In genomic region chr17:77245162-77245926, GRCh38 we compare ENCODE assay signal across 12 cellular contexts.
DNase-seq lines count a peak whose midpoint lies in the region; ATAC-seq lines count a peak whose summit lies in the region.
"Had no signal": no experiment of that assay in that cellular context is flagged by ENCODE, and none has a peak within 500 bp of the region (broad histone marks: within the 10 kb centered on the region; RNA-seq: fewer than 3 reads in every experiment).

No MANE protein-coding gene starts in this region.

- no peak overlapping the region for H3K27ac Mint-ChIP-seq in activated naive CD8-positive, alpha-beta T cell
- H3K27ac Mint-ChIP-seq in activated naive CD8-positive, alpha-beta T cell treated with anti-CD3 and anti-CD28 coated beads for 36 hours: no peak overlapping the region
- H3K27ac Mint-ChIP-seq in stimulated activated naive B cell treated with anti-CD40 and anti-IgM and Interleukin-4, amounts not matched to agents 10 μg/mL and 1 μg/mL and 100 μg/mL, for 72 hours: peak overlapping the region; percentile 96
- H3K27ac Mint-ChIP-seq: WTC11 had no signal

- H3K9me3 Mint-ChIP-seq in activated naive CD8-positive, alpha-beta T cell (ENCODE audit: low read depth): no peaks in the 10 kb centered on the region
- no peaks in the 10 kb centered on the region for H3K9me3 Mint-ChIP-seq in activated naive CD8-positive, alpha-beta T cell treated with anti-CD3 and anti-CD28 coated beads for 36 hours
- no peaks in the 10 kb centered on the region for H3K9me3 Mint-ChIP-seq in stimulated activated naive B cell treated with anti-CD40 and anti-IgM and Interleukin-4, amounts not matched to agents 10 μg/mL and 1 μg/mL and 100 μg/mL, for 72 hours
- H3K9me3 Mint-ChIP-seq: WTC11 had no signal

- DNase-seq in activated naive CD8-positive, alpha-beta T cell treated with anti-CD3 and anti-CD28 coated beads for 36 hours: no peak
- peak; percentile 69 for DNase-seq in stimulated activated naive B cell treated with anti-CD40 and anti-IgM and Interleukin-4, amounts not matched to agents 10 μg/mL and 1 μg/mL and 100 μg/mL, for 72 hours
- no peak for DNase-seq in left cardiac atrium
- no peak for DNase-seq in NCI-H345 treated with DMSO at 0.1 percent for 48 hours (lab: John Stamatoyannopoulos, UW; ENCODE audit: unreplicated experiment)
- DNase-seq: NCI-H510A, SHP77, testis had no signal

- no peaks in the 10 kb centered on the region for H3K36me3 Mint-ChIP-seq in activated naive CD8-positive, alpha-beta T cell
- H3K36me3 Mint-ChIP-seq in activated naive CD8-positive, alpha-beta T cell treated with anti-CD3 and anti-CD28 coated beads for 36 hours: no peaks in the 10 kb centered on the region
- H3K36me3 Mint-ChIP-seq in stimulated activated naive B cell treated with anti-CD40 and anti-IgM and Interleukin-4, amounts not matched to agents 10 μg/mL and 1 μg/mL and 100 μg/mL, for 72 hours: peaks cover 0 to 2% of the 10 kb centered on the region in 2 donors
- H3K36me3 Mint-ChIP-seq: WTC11 had no signal

- intact Hi-C loops in left cardiac atrium (cut with DNase I): loop anchor here in 1 of 2 donors (5.0 kb wide), 1 partner anchor 33 kb away; no protein-coding TSS in a partner anchor

- H3K27me3 Mint-ChIP-seq in activated naive CD8-positive, alpha-beta T cell: peaks cover 5% of the 10 kb centered on the region
- H3K27me3 Mint-ChIP-seq in activated naive CD8-positive, alpha-beta T cell treated with anti-CD3 and anti-CD28 coated beads for 36 hours: peaks cover 21% of the 10 kb centered on the region
- H3K27me3 Mint-ChIP-seq in stimulated activated naive B cell treated with anti-CD40 and anti-IgM and Interleukin-4, amounts not matched to agents 10 μg/mL and 1 μg/mL and 100 μg/mL, for 72 hours: peaks cover 25 to 35% of the 10 kb centered on the region in 2 donors

- peak overlapping the region; percentile 17 for H3K4me3 Mint-ChIP-seq in activated naive CD8-positive, alpha-beta T cell
- no peak overlapping the region for H3K4me3 Mint-ChIP-seq in activated naive CD8-positive, alpha-beta T cell treated with anti-CD3 and anti-CD28 coated beads for 36 hours
- H3K4me3 Mint-ChIP-seq in stimulated activated naive B cell treated with anti-CD40 and anti-IgM and Interleukin-4, amounts not matched to agents 10 μg/mL and 1 μg/mL and 100 μg/mL, for 72 hours: peak overlapping the region; percentile 56 to 61

- H3K4me1 Mint-ChIP-seq in activated naive CD8-positive, alpha-beta T cell (ENCODE audit: low read depth): peaks cover 2% of the 10 kb centered on the region
- peaks cover 2% of the 10 kb centered on the region for H3K4me1 Mint-ChIP-seq in activated naive CD8-positive, alpha-beta T cell treated with anti-CD3 and anti-CD28 coated beads for 36 hours
- peaks cover 18 to 30% of the 10 kb centered on the region in 2 donors for H3K4me1 Mint-ChIP-seq in stimulated activated naive B cell treated with anti-CD40 and anti-IgM and Interleukin-4, amounts not matched to agents 10 μg/mL and 1 μg/mL and 100 μg/mL, for 72 hours

- ATAC-seq in GM21447 (IDR thresholded peaks at IDR 0.05; ENCODE audit: unreplicated experiment): peak; percentile 68
- peak; percentile 41 for ATAC-seq in HG03103 (IDR thresholded peaks at IDR 0.05; ENCODE audit: low read depth, unreplicated experiment)
- ATAC-seq in stimulated activated naive B cell treated with anti-CD40 and anti-IgM and Interleukin-4, amounts not matched to agents 10 μg/mL and 1 μg/mL and 100 μg/mL, for 72 hours (replicated peaks): peak; percentile 90 to 91
- ATAC-seq in HG02970 (IDR thresholded peaks at IDR 0.05; ENCODE audit: low FRiP score, unreplicated experiment): no peak
- no peak for ATAC-seq in left cardiac atrium
- ATAC-seq: WTC11 had no signal

Comparison
In these comparisons a context has a peak if more than half of its experiments do, and no peak if none do; other contexts are left out.
1. ATAC-seq: peak in GM21447 (single experiment), HG03103 (single experiment) and stimulated activated naive B cell treated with anti-CD40 and anti-IgM and Interleukin-4, amounts not matched to agents 10 μg/mL and 1 μg/mL and 100 μg/mL, for 72 hours (2 of 2); none in HG02970 (single experiment) and left cardiac atrium (0 of 2).